1 cellular context compared by ENCODE assay signal in genomic region chr11:65133724-65134123, GRCh38.
TF ChIP-seq lines count a peak whose summit lies in the region.

No MANE protein-coding gene starts in this region.

TF ChIP-seq in K562, 482 proteins besides CTCF, POLR2A, EP300 and RAD21:
- TF ChIP-seq KAT7 (CRISPR knock-in tag; IDR thresholded peaks at IDR 0.05; ENCODE audit: borderline replicate concordance), result 0 out of 2 replicates have a peak, but pooled peaks have one; percentile 8
- TF ChIP-seq BRD9 (IDR thresholded peaks at IDR 0.05; ENCODE audit: low read depth, partially characterized antibody), result no peak
- peak; percentile 55 for TF ChIP-seq CHD1 (IDR thresholded peaks at IDR 0.05; ENCODE audit: low read length)
- TF ChIP-seq ZNF224 (CRISPR knock-in tag; IDR thresholded peaks at IDR 0.05), result 0 out of 2 replicates have a peak, but pooled peaks have one; percentile 13
- peak; percentile 18; the same call in 1 of the 2 replicates for TF ChIP-seq CEBPG (CRISPR knock-in tag; IDR thresholded peaks at IDR 0.05)
- TF ChIP-seq CEBPG (tag; conservative IDR thresholded peaks at IDR 0.05 in 1 of 2, IDR thresholded peaks at IDR 0.05 in 1 of 2), result no peak
- TF ChIP-seq ZNF318 (IDR thresholded peaks at IDR 0.05; ENCODE audit: borderline replicate concordance in 1 of 2, low read depth in 1 of 2), result no peak
- TF ChIP-seq, protein P1, sequence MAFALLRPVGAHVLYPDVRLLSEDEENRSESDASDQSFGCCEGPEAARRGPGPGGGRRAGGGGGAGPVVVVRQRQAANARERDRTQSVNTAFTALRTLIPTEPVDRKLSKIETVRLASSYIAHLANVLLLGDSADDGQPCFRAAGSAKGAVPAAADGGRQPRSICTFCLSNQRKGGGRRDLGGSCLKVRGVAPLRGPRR (CRISPR knock-in tag; IDR thresholded peaks at IDR 0.05), result 0 out of 2 replicates have a peak, but pooled peaks have one; percentile 56
